ENCODE assay signal across 25 cellular contexts in the genomic region with DNA sequence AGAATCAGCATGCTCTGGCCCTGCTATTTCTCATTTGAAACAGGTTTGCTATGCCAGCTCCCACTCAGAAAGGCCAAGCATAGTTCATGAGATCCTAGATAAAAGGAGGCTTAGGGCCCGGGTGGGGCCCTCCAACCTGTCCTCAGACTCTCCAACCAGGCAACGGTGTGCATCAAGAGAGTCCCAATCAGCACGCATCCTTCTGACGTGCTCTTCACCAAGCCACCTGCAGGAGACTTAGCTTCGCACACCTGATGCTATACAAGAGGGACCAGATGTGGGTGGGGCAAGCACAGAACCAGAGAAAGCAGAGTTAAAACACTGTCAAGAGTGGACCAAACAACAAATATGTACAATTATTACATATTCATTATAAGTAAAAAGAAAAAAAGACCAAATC. TPM values are rescaled to one million over a fixed set of nuclear protein-coding genes. Genes with fewer than 3 reads are reported as not detected.
DNase-seq lines count a peak whose midpoint lies in the region; ATAC-seq and TF ChIP-seq lines count a peak whose summit lies in the region.
"Had no signal": no experiment of that assay in that cellular context is flagged by ENCODE, and none has a peak within 500 bp of the region (broad histone marks: within the 10 kb centered on the region; RNA-seq: fewer than 3 reads in every experiment).

No MANE protein-coding gene starts in this region.

- H3K9me3 Mint-ChIP-seq in activated T-cell treated with anti-CD3 and anti-CD28 coated beads, Interleukin-2, amount 50 U/mL, for 72 hours = no peaks in the 10 kb centered on the region
- H3K9me3 Mint-ChIP-seq in stimulated activated naive B cell treated with anti-CD40 and anti-IgM and Interleukin-4, amounts not matched to agents 10 μg/mL and 1 μg/mL and 100 μg/mL, for 72 hours = no peaks in the 10 kb centered on the region
- H3K9me3 Mint-ChIP-seq: CD8-positive, alpha-beta T cell; naive thymus-derived CD8-positive, alpha-beta T cell had no signal

- H3K4ac ChIP-seq in trophoblast cell (ENCODE audit: low read depth, low read length) = no peak overlapping the region

- H3K18ac ChIP-seq in trophoblast cell (ENCODE audit: low read length) = no peak overlapping the region

- peak; percentile 16 to 18 for ATAC-seq in activated T-cell treated with anti-CD3 and anti-CD28 coated beads, Interleukin-2, amount 50 U/mL, for 72 hours (replicated peaks in 1 of 2)
- peak; percentile 73 for ATAC-seq in HCT116
- ATAC-seq in T-helper 17 cell = no peak
- peak; percentile 40 to 61 for ATAC-seq in stimulated activated naive B cell treated with anti-CD40 and anti-IgM and Interleukin-4, amounts not matched to agents 10 μg/mL and 1 μg/mL and 100 μg/mL, for 72 hours (replicated peaks)
- no peak for ATAC-seq in HG03571 (IDR thresholded peaks at IDR 0.05; ENCODE audit: unreplicated experiment)
- ATAC-seq: A549; CD8-positive, alpha-beta T cell; naive thymus-derived CD8-positive, alpha-beta T cell had no signal

- no peak for TF ChIP-seq POLR2A in HCT116 (IDR thresholded peaks at IDR 0.05; ENCODE audit: borderline replicate concordance, extremely low read depth, insufficient read depth, insufficient read length)

- RAD21 ChIA-PET in HCT116 (lab: Charles Lee; ENCODE audit: low non-redundant PET in 1 of 2, low total read pairs in 2 of 2, uncharacterized antibody in 2 of 2, unreplicated experiment in 2 of 2) = no interaction called here

- H3K4me1 ChIP-seq in HCT116 (ENCODE audit: control insufficient read depth in 1 of 2, insufficient read depth in 2 of 2, low read length in 2 of 2) (no peaks in the 10 kb centered on the region), trophoblast cell (ENCODE audit: control insufficient read depth in 1 of 2, insufficient read depth in 2 of 2, low read length in 2 of 2) (peaks cover 0 to 2% of the 10 kb centered on the region in 2 experiments)
- H3K4me1 ChIP-seq: A549, esophagus squamous epithelium, left ventricle myocardium inferior, suprapubic skin had no signal

- no peak overlapping the region for H2AK5ac ChIP-seq in trophoblast cell (ENCODE audit: low read length)

- no peak overlapping the region for H4K12ac ChIP-seq in trophoblast cell (ENCODE audit: low read depth, low read length)

- POLR2A ChIA-PET in HCT116 (lab: Charles Lee) = no interaction called here

- H2AFZ ChIP-seq in HCT116 (ENCODE audit: low read depth, low read length, poor library complexity, severe bottlenecking) (no peak overlapping the region), trophoblast cell (ENCODE audit: insufficient read depth, low read length, poor library complexity) (no peak overlapping the region)

- H3K4me2 ChIP-seq in HCT116 (ENCODE audit: low read length) (no peak overlapping the region), trophoblast cell (ENCODE audit: low read length) (no peak overlapping the region)
- H3K4me2 ChIP-seq: A549, KMS-11 had no signal

- TF ChIP-seq CTCF in HCT116 (IDR thresholded peaks at IDR 0.05 in 2 of 3, conservative IDR thresholded peaks at IDR 0.05 in 1 of 3; ENCODE audit: borderline replicate concordance in 1 of 3, insufficient read depth in 1 of 3, low read depth in 2 of 3, low read length in 2 of 3) = no peak

- no peak overlapping the region for H4K8ac ChIP-seq in trophoblast cell (ENCODE audit: low read depth, low read length)

- H2BK5ac ChIP-seq in trophoblast cell (ENCODE audit: low read depth, low read length, poor library complexity) = no peak overlapping the region

- no peaks in the 10 kb centered on the region for H3K27me3 Mint-ChIP-seq in activated T-cell treated with anti-CD3 and anti-CD28 coated beads, Interleukin-2, amount 50 U/mL, for 72 hours (ENCODE audit: low read depth)
- H3K27me3 Mint-ChIP-seq in T-helper 17 cell = no peaks in the 10 kb centered on the region
- no peaks in the 10 kb centered on the region for H3K27me3 Mint-ChIP-seq in stimulated activated naive B cell treated with anti-CD40 and anti-IgM and Interleukin-4, amounts not matched to agents 10 μg/mL and 1 μg/mL and 100 μg/mL, for 72 hours
- H3K27me3 Mint-ChIP-seq: brain; naive thymus-derived CD8-positive, alpha-beta T cell had no signal

- no peaks in the 10 kb centered on the region for H3K9me3 ChIP-seq in HCT116 (ENCODE audit: control insufficient read depth in 1 of 2, insufficient read depth in 1 of 2, low read depth in 1 of 2, low read length in 2 of 2)
- H3K9me3 ChIP-seq in T-helper 17 cell (ENCODE audit: control insufficient read depth, low read length, poor library complexity, severe bottlenecking) = no peaks in the 10 kb centered on the region
- H3K9me3 ChIP-seq in trophoblast cell (ENCODE audit: insufficient read depth, low read depth, low read length) = no peaks in the 10 kb centered on the region
- H3K9me3 ChIP-seq: A549, esophagus squamous epithelium, left ventricle myocardium inferior, suprapubic skin had no signal

- no peak overlapping the region for H3K4me3 ChIP-seq in HCT116 (replicated peaks in 1 of 2; ENCODE audit: low read depth in 1 of 2, low read length in 2 of 2)
- H3K4me3 ChIP-seq in trophoblast cell (ENCODE audit: low read depth, low read length) = no peak overlapping the region
- H3K4me3 ChIP-seq: A549, esophagus squamous epithelium, left ventricle myocardium inferior, suprapubic skin had no signal

- no peaks in the 10 kb centered on the region for H3K9me2 ChIP-seq in HCT116 (ENCODE audit: insufficient read depth)

- CTCF ChIA-PET in HCT116 (lab: Charles Lee) = no interaction called here

- TF ChIP-seq RAD21 in HCT116 (IDR thresholded peaks at IDR 0.05; ENCODE audit: low read depth) = no peak

- intact Hi-C loops in HCT116 (cut with micrococcal nuclease) = no loop called here

- H3K79me1 ChIP-seq in trophoblast cell (ENCODE audit: low read length) = no peaks in the 10 kb centered on the region

- peaks cover 57% of the 10 kb centered on the region for H3K4me1 Mint-ChIP-seq in activated T-cell treated with anti-CD3 and anti-CD28 coated beads, Interleukin-2, amount 50 U/mL, for 72 hours (ENCODE audit: low read depth)
- H3K4me1 Mint-ChIP-seq in T-helper 17 cell = peaks cover 28% of the 10 kb centered on the region
- H3K4me1 Mint-ChIP-seq in stimulated activated naive B cell treated with anti-CD40 and anti-IgM and Interleukin-4, amounts not matched to agents 10 μg/mL and 1 μg/mL and 100 μg/mL, for 72 hours = peaks cover 15 to 25% of the 10 kb centered on the region in 2 donors

- H3K27ac Mint-ChIP-seq in activated T-cell treated with anti-CD3 and anti-CD28 coated beads, Interleukin-2, amount 50 U/mL, for 72 hours = no peak overlapping the region
- peak overlapping the region; percentile 43 for H3K27ac Mint-ChIP-seq in T-helper 17 cell
- H3K27ac Mint-ChIP-seq in stimulated activated naive B cell treated with anti-CD40 and anti-IgM and Interleukin-4, amounts not matched to agents 10 μg/mL and 1 μg/mL and 100 μg/mL, for 72 hours = no peak overlapping the region
- H3K27ac Mint-ChIP-seq: brain; CD8-positive, alpha-beta T cell had no signal

- no peak for DNase-seq in activated T-cell treated with anti-CD3 and anti-CD28 coated beads, Interleukin-2, amount 50 U/mL, for 72 hours
- DNase-seq in activated T-cell treated with anti-CD3 and anti-CD28 coated beads for 4 hours (no peak), HCT116 (ENCODE audit: low read depth, low spot score) (no peak), T-helper 17 cell (no peak), foreskin melanocyte (no peak), trophoblast cell (no peak)
- DNase-seq in stimulated activated naive B cell treated with anti-CD40 and anti-IgM and Interleukin-4, amounts not matched to agents 10 μg/mL and 1 μg/mL and 100 μg/mL, for 72 hours = no peak
- DNase-seq: activated gamma-delta T cell treated with Interleukin-2 at 50 U/mL for 16 hours; CD8-positive, alpha-beta T cell; DMS153; esophagus squamous epithelium; left ventricle myocardium inferior; midbrain; naive thymus-derived CD8-positive, alpha-beta T cell; NCI-H1417 treated with DMSO at 0.1 percent for 48 hours; NCI-H2107; NCI-H446; occipital lobe; WERI-Rb-1 had no signal

- H3K27me3 ChIP-seq in HCT116 (ENCODE audit: insufficient read depth, low read length) (no peaks in the 10 kb centered on the region), trophoblast cell (ENCODE audit: insufficient read depth, low read length) (no peaks in the 10 kb centered on the region)
- H3K27me3 ChIP-seq: esophagus squamous epithelium, suprapubic skin had no signal

- BruUV-seq in HCT116 (replicated peaks; lab: Mats Ljungman, UMichigan) = no TSS peak

- H3K36me3 Mint-ChIP-seq in activated T-cell treated with anti-CD3 and anti-CD28 coated beads, Interleukin-2, amount 50 U/mL, for 72 hours (ENCODE audit: insufficient read depth in 2 of 2) = peaks cover 1 to 10% of the 10 kb centered on the region in 2 donors
- H3K36me3 Mint-ChIP-seq in T-helper 17 cell (ENCODE audit: low read depth) = no peaks in the 10 kb centered on the region
- H3K36me3 Mint-ChIP-seq in stimulated activated naive B cell treated with anti-CD40 and anti-IgM and Interleukin-4, amounts not matched to agents 10 μg/mL and 1 μg/mL and 100 μg/mL, for 72 hours = peaks cover 8 to 20% of the 10 kb centered on the region in 2 donors

- H4K20me1 ChIP-seq in HCT116 (ENCODE audit: insufficient read depth) = no peaks in the 10 kb centered on the region

- peak overlapping the region in 1 of 2 donors; percentile 25 for H3K4me3 Mint-ChIP-seq in activated T-cell treated with anti-CD3 and anti-CD28 coated beads, Interleukin-2, amount 50 U/mL, for 72 hours
- H3K4me3 Mint-ChIP-seq in T-helper 17 cell = no peak overlapping the region
- no peak overlapping the region for H3K4me3 Mint-ChIP-seq in stimulated activated naive B cell treated with anti-CD40 and anti-IgM and Interleukin-4, amounts not matched to agents 10 μg/mL and 1 μg/mL and 100 μg/mL, for 72 hours
- H3K4me3 Mint-ChIP-seq: brain; CD8-positive, alpha-beta T cell; naive thymus-derived CD8-positive, alpha-beta T cell had no signal

- H3K14ac ChIP-seq in trophoblast cell (ENCODE audit: low read length) = no peak overlapping the region

- H3K27ac ChIP-seq in HCT116 (ENCODE audit: low read depth, low read length) = no peak overlapping the region
- H3K27ac ChIP-seq in trophoblast cell (ENCODE audit: low read depth, low read length) = no peak overlapping the region
- H3K27ac ChIP-seq: A549, esophagus squamous epithelium, KMS-11, left ventricle myocardium inferior, suprapubic skin, WERI-Rb-1 had no signal

- H2BK12ac ChIP-seq in trophoblast cell (ENCODE audit: low read length) = no peak overlapping the region

- no CpG with 5 or more reads among the region's 5 CpGs for WGBS in trophoblast cell (ENCODE audit: extremely low coverage, insufficient coverage, insufficient read length)

- no peak overlapping the region for H2BK120ac ChIP-seq in trophoblast cell (ENCODE audit: insufficient read depth, low read length, poor library complexity)

- no peak overlapping the region for H3K23ac ChIP-seq in trophoblast cell (ENCODE audit: low read length)

- H3K36me3 ChIP-seq in HCT116 (ENCODE audit: control insufficient read depth in 1 of 2, insufficient read depth in 2 of 2, low read length in 2 of 2) = no peaks in the 10 kb centered on the region
- H3K36me3 ChIP-seq in trophoblast cell (ENCODE audit: control insufficient read depth in 1 of 2, insufficient read depth in 2 of 2, low read length in 2 of 2) = no peaks in the 10 kb centered on the region
- H3K36me3 ChIP-seq: suprapubic skin had no signal

- H4K91ac ChIP-seq in trophoblast cell (ENCODE audit: low read depth, low read length) = no peak overlapping the region

- H3K79me2 ChIP-seq in HCT116 (ENCODE audit: insufficient read depth, low read length) = no peaks in the 10 kb centered on the region
- H3K79me2 ChIP-seq in trophoblast cell (ENCODE audit: control insufficient read depth, insufficient read depth, low read length, poor library complexity) = no peaks in the 10 kb centered on the region

- H3K9ac ChIP-seq in HCT116 (ENCODE audit: low read length) (no peak overlapping the region), trophoblast cell (ENCODE audit: low read length) (no peak overlapping the region)
- H3K9ac ChIP-seq: KMS-11 had no signal

RNA-seq across cellular contexts. Expression of a gene that starts 17.3 kb away (rescaled TPM):
- total RNA-seq in activated T-cell treated with anti-CD3 and anti-CD28 coated beads, Interleukin-2, amount 50 U/mL, for 72 hours = 10 to 100 TPM; 34.4 to 40.8 TPM
- total RNA-seq in HCT116 (2021; ENCODE audit: unreplicated experiment) = 20.2 TPM
- 8.8 and 10.3 TPM in 2 replicates for polyA plus RNA-seq in HCT116 (2012)
- 10 to 100 TPM; 41.1 to 42.6 TPM for total RNA-seq in T-helper 17 cell
- 11.0 and 11.1 TPM in 2 replicates for polyA plus RNA-seq in trophoblast cell (2013)

RNA-seq across cellular contexts. Expression of a gene that starts 45.2 kb away (rescaled TPM):
- 1 to 10 TPM; 1.3 TPM for total RNA-seq in activated T-cell treated with anti-CD3 and anti-CD28 coated beads, Interleukin-2, amount 50 U/mL, for 72 hours
- total RNA-seq in HCT116 (2021; ENCODE audit: unreplicated experiment) = 0.44 TPM
- polyA plus RNA-seq in HCT116 (2012) = 1.1 and 3.1 TPM in 2 replicates
- 10 to 100 TPM; 12.3 to 16.0 TPM for total RNA-seq in T-helper 17 cell
- polyA plus RNA-seq in trophoblast cell (2013) = 0.78 and 0.96 TPM in 2 replicates
- total RNA-seq: G401, occipital lobe had no signal
- polyA plus RNA-seq: A549 had no signal

RNA-seq across cellular contexts. Expression of a gene that starts 49.6 kb away (rescaled TPM):
- total RNA-seq in activated T-cell treated with anti-CD3 and anti-CD28 coated beads, Interleukin-2, amount 50 U/mL, for 72 hours = 10 to 100 TPM; 21.8 to 24.5 TPM
- total RNA-seq in HCT116 (2021; ENCODE audit: unreplicated experiment) (4.1 TPM), T-helper 17 cell (10 to 100 TPM; 25.8 to 40.6 TPM)
- 1.0 and 3.4 TPM in 2 replicates for polyA plus RNA-seq in HCT116 (2012)
- 1.2 and 1.3 TPM in 2 replicates for polyA plus RNA-seq in trophoblast cell (2013)

Comparison
In these comparisons a context has a peak if more than half of its experiments do, and no peak if none do; other contexts are left out.
1. ATAC-seq: peak in activated T-cell treated with anti-CD3 and anti-CD28 coated beads, Interleukin-2, amount 50 U/mL, for 72 hours (2 of 2), HCT116 (single experiment) and stimulated activated naive B cell treated with anti-CD40 and anti-IgM and Interleukin-4, amounts not matched to agents 10 μg/mL and 1 μg/mL and 100 μg/mL, for 72 hours (2 of 2); none in T-helper 17 cell (single experiment) and HG03571 (single experiment).